Comparison of ENCODE assay signal across 8 cellular contexts in genomic region chr11:75768909-75769771, GRCh38. TPM values are rescaled to one million over a fixed set of nuclear protein-coding genes. Genes with fewer than 3 reads are reported as not detected.
DNase-seq lines count a peak whose midpoint lies in the region; TF ChIP-seq lines count a peak whose summit lies in the region.

No MANE protein-coding gene starts in this region.

- in situ Hi-C loops in ACHN (cut with HindIII; ENCODE audit: low pct_ligation_motif_present, low pct_unique_long_range_greater_than_20kb, low sequenced_read_pairs) = no loop called here

- peak overlapping the region in 3 of 11 experiments; percentile 54 to 77 (median 59); a peak in 4 of 22 replicates for H3K27ac ChIP-seq in BLaER1 treated with 17β-estradiol and CSF1 and Interleukin-3, amounts not matched to agents 10 nM and 100 nM
- H3K27ac ChIP-seq in KMS-11 (peak overlapping the region; percentile 91), colonic mucosa (no peak overlapping the region), mucosa of rectum (ENCODE audit: low read depth in 2 of 2, low read length in 2 of 2) (no peak overlapping the region)

- no peaks in the 10 kb centered on the region for H3K36me3 ChIP-seq in BLaER1 treated with 17β-estradiol and CSF1 and Interleukin-3, amounts not matched to agents 10 nM and 100 nM
- H3K36me3 ChIP-seq in KMS-11 (ENCODE audit: insufficient read depth) (no peaks in the 10 kb centered on the region), colonic mucosa (no peaks in the 10 kb centered on the region), mucosa of rectum (ENCODE audit: control insufficient read depth in 2 of 2, insufficient read depth in 2 of 2, low read length in 2 of 2) (no peaks in the 10 kb centered on the region)

- peaks cover 31% of the 10 kb centered on the region for H3K79me2 ChIP-seq in KMS-11 (ENCODE audit: insufficient read depth, low read depth)

- H3K36me3 Mint-ChIP-seq in osteocyte (ENCODE audit: unreplicated experiment) = no peaks in the 10 kb centered on the region

- H3K4me3 Mint-ChIP-seq in osteocyte (ENCODE audit: unreplicated experiment) = no peak overlapping the region

- H3K4me1 Mint-ChIP-seq in osteocyte (ENCODE audit: unreplicated experiment) = peaks cover 7% of the 10 kb centered on the region

- intact Hi-C loops in colonic mucosa (cut with DNase I) = no loop called here

- peak overlapping the region; percentile 36 to 62 (median 50); a peak in 17 of 20 replicates for H3K4me3 ChIP-seq in BLaER1 treated with 17β-estradiol and CSF1 and Interleukin-3, amounts not matched to agents 10 nM and 100 nM
- H3K4me3 ChIP-seq in KMS-11 (IDR thresholded peaks at IDR 0.05; ENCODE audit: insufficient read depth, low read depth, low read length) (no peak overlapping the region), colonic mucosa (peak overlapping the region; percentile 60), mucosa of rectum (ENCODE audit: low read length in 2 of 2) (peak overlapping the region; percentile 57 to 62)

- H3K4me2 ChIP-seq in BLaER1 treated with 17β-estradiol and CSF1 and Interleukin-3, amounts not matched to agents 10 nM and 100 nM = peak overlapping the region; percentile 76 to 92 (median 85)
- peak overlapping the region; percentile 47 for H3K4me2 ChIP-seq in KMS-11

- H3K9me3 Mint-ChIP-seq in osteocyte (ENCODE audit: unreplicated experiment) = no peaks in the 10 kb centered on the region

- H4K20me1 ChIP-seq in BLaER1 treated with 17β-estradiol and CSF1 and Interleukin-3, amounts not matched to agents 10 nM and 100 nM = 0 out of 22 replicates have a peak, but pooled peaks cover 0 to 3% (median 0%) of the 10 kb centered on the region in 11 experiments
- no peaks in the 10 kb centered on the region for H4K20me1 ChIP-seq in KMS-11 (ENCODE audit: insufficient read depth)

- peak overlapping the region in 6 of 11 experiments; percentile 71 to 81 (median 74); a peak in 11 of 22 replicates for H3K9ac ChIP-seq in BLaER1 treated with 17β-estradiol and CSF1 and Interleukin-3, amounts not matched to agents 10 nM and 100 nM
- H3K9ac ChIP-seq in KMS-11 = peak overlapping the region; percentile 99
- H3K9ac ChIP-seq in colonic mucosa (ENCODE audit: low read depth in 2 of 2, low read length in 2 of 2) = peak overlapping the region; percentile 30 to 62
- peak overlapping the region; percentile 24 to 64 for H3K9ac ChIP-seq in mucosa of rectum (ENCODE audit: low read depth in 1 of 2, low read length in 2 of 2)

- H3K27me3 Mint-ChIP-seq in osteocyte (ENCODE audit: unreplicated experiment) = peaks cover 44% of the 10 kb centered on the region

- peaks cover 11 to 37% (median 24%) of the 10 kb centered on the region in 10 experiments for H3K4me1 ChIP-seq in BLaER1 treated with 17β-estradiol and CSF1 and Interleukin-3, amounts not matched to agents 10 nM and 100 nM
- H3K4me1 ChIP-seq in KMS-11 (ENCODE audit: low read depth, poor library complexity, severe bottlenecking) (peaks cover 34% of the 10 kb centered on the region), colonic mucosa (peaks cover 7% of the 10 kb centered on the region), mucosa of rectum (ENCODE audit: control insufficient read depth in 2 of 2, insufficient read depth in 2 of 2, low read length in 2 of 2) (peaks cover 10 to 12% of the 10 kb centered on the region in 2 donors)

- peaks cover 0 to 8% (median 0%) of the 10 kb centered on the region in 11 experiments; a peak in 2 of 22 replicates for H3K9me3 ChIP-seq in BLaER1 treated with 17β-estradiol and CSF1 and Interleukin-3, amounts not matched to agents 10 nM and 100 nM (replicated peaks in 1 of 11)
- H3K9me3 ChIP-seq in colonic mucosa = no peaks in the 10 kb centered on the region
- no peaks in the 10 kb centered on the region for H3K9me3 ChIP-seq in mucosa of rectum (ENCODE audit: control insufficient read depth in 2 of 2, low read length in 2 of 2)

- no peak overlapping the region for H3K27ac Mint-ChIP-seq in osteocyte (ENCODE audit: unreplicated experiment)

- H3K27me3 ChIP-seq in BLaER1 treated with 17β-estradiol and CSF1 and Interleukin-3, amounts not matched to agents 10 nM and 100 nM = peaks cover 32 to 53% (median 46%) of the 10 kb centered on the region in 11 experiments
- H3K27me3 ChIP-seq in KMS-11 (ENCODE audit: insufficient read depth, low read depth) (no peaks in the 10 kb centered on the region), colonic mucosa (peaks cover 5% of the 10 kb centered on the region), mucosa of rectum (ENCODE audit: control insufficient read depth in 2 of 2, insufficient read depth in 2 of 2, low read length in 2 of 2) (peaks cover 0 to 3% of the 10 kb centered on the region in 2 donors)

- no peak for TF ChIP-seq CTCF in KMS-11 (conservative IDR thresholded peaks at IDR 0.05; ENCODE audit: low read depth, low read length)
- no peak for TF ChIP-seq CTCF in colonic mucosa (IDR thresholded peaks at IDR 0.05)
- no peak for TF ChIP-seq CTCF in osteocyte (IDR thresholded peaks at IDR 0.05)

- H2AFZ ChIP-seq in KMS-11 (ENCODE audit: low read depth) = peak overlapping the region; percentile 92

- DNase-seq in colonic mucosa (peak; percentile 28), cortex of kidney (lab: John Stamatoyannopoulos, UW) (no peak), ACHN (no peak), GOT3 (lab: John Stamatoyannopoulos, UW) (no peak), osteocyte (ENCODE audit: extremely low spot score, unreplicated experiment) (no peak)

RNA-seq across cellular contexts. Expression of gene DGAT2, which starts 0.6 kb away (rescaled TPM):
- total RNA-seq in colonic mucosa (1 to 10 TPM; 3.0 to 5.9 TPM), osteocyte (0.13 TPM in 1 of 2 replicates, not detected in the other)

RNA-seq across cellular contexts. Expression of gene UVRAG, which starts 45.9 kb away (rescaled TPM):
- total RNA-seq in colonic mucosa (10 to 100 TPM; 12.8 to 13.7 TPM), osteocyte (20.2 and 24.9 TPM in 2 replicates)

RNA-seq across cellular contexts. Expression of gene MOGAT2, which starts 51.5 kb away (rescaled TPM):
- total RNA-seq in colonic mucosa (100 to 1,000 TPM; 168 to 211 TPM), osteocyte (not detected in 2 replicates)

Comparison
In these comparisons a context has a peak if more than half of its experiments do, and no peak if none do; other contexts are left out.
1. H3K9ac ChIP-seq: peak in every context shown above with its lines; median percentile 99 in KMS-11; 74 in BLaER1 treated with 17β-estradiol and CSF1 and Interleukin-3, amounts not matched to agents 10 nM and 100 nM; 46 in colonic mucosa; 44 in mucosa of rectum.
2. RNA of gene MOGAT2, which starts 51.5 kb away (total RNA-seq): 168 to 211 TPM in colonic mucosa; not detected in osteocyte; every median in the first group is over 100 times any median in the second.